In genomic region chr14:81233615-81234014, GRCh38 we compare ENCODE assay signal across 1 cellular context.
TF ChIP-seq lines count a peak whose summit lies in the region.

No MANE protein-coding gene starts in this region.

TF ChIP-seq in WTC11, 78 proteins besides CTCF, POLR2A, EP300 and RAD21 (continued from another document):
- TF ChIP-seq ZNF532 (CRISPR knock-in tag; IDR thresholded peaks at IDR 0.05; ENCODE audit: borderline replicate concordance): no peak
- no peak for TF ChIP-seq MXD4 (CRISPR knock-in tag; IDR thresholded peaks at IDR 0.05; ENCODE audit: borderline replicate concordance)
- no peak for TF ChIP-seq PRRX2 (CRISPR knock-in tag; IDR thresholded peaks at IDR 0.05)
- no peak for TF ChIP-seq IRF1 (CRISPR knock-in tag; IDR thresholded peaks at IDR 0.05)
- TF ChIP-seq FOXJ3 (CRISPR knock-in tag; IDR thresholded peaks at IDR 0.05; ENCODE audit: borderline replicate concordance): no peak
- no peak for TF ChIP-seq STAT6 (CRISPR knock-in tag; conservative IDR thresholded peaks at IDR 0.05; ENCODE audit: low read depth)
- no peak for TF ChIP-seq E2F4 (CRISPR knock-in tag; IDR thresholded peaks at IDR 0.05; ENCODE audit: borderline replicate concordance, low read depth)
- no peak for TF ChIP-seq ZNF281 (CRISPR knock-in tag; IDR thresholded peaks at IDR 0.05)
- TF ChIP-seq JAZF1 (CRISPR knock-in tag; IDR thresholded peaks at IDR 0.05): no peak
- TF ChIP-seq ZNF121 (CRISPR knock-in tag; IDR thresholded peaks at IDR 0.05): no peak
- TF ChIP-seq GRHL2 (CRISPR knock-in tag; IDR thresholded peaks at IDR 0.05; ENCODE audit: insufficient replicate concordance, severe bottlenecking): no peak
- TF ChIP-seq SMAD3 (CRISPR knock-in tag; IDR thresholded peaks at IDR 0.05; ENCODE audit: borderline replicate concordance): no peak
- no peak for TF ChIP-seq TEAD1 (CRISPR knock-in tag; IDR thresholded peaks at IDR 0.05)
- TF ChIP-seq AFF4 (CRISPR knock-in tag; IDR thresholded peaks at IDR 0.05; ENCODE audit: borderline replicate concordance): no peak
- no peak for TF ChIP-seq E2F1 (CRISPR knock-in tag; IDR thresholded peaks at IDR 0.05)
- TF ChIP-seq ATF2 (CRISPR knock-in tag; IDR thresholded peaks at IDR 0.05; ENCODE audit: borderline replicate concordance, low read depth): no peak
- no peak for TF ChIP-seq ESRRA (CRISPR knock-in tag; IDR thresholded peaks at IDR 0.05; ENCODE audit: borderline replicate concordance)
TF ChIP-seq in WTC11: peak in this region for 0.
